20 cellular contexts compared by ENCODE assay signal in genomic region chr12:127257366-127257935, GRCh38.
DNase-seq lines count a peak whose midpoint lies in the region; ATAC-seq, FAIRE-seq and TF ChIP-seq lines count a peak whose summit lies in the region.
"Had no signal": no experiment of that assay in that cellular context is flagged by ENCODE, and none has a peak within 500 bp of the region (broad histone marks: within the 10 kb centered on the region; RNA-seq: fewer than 3 reads in every experiment).

No MANE protein-coding gene starts in this region.

- peak; percentile 78 for DNase-seq in EH (ENCODE audit: low read depth)
- DNase-seq in RCC 7860 (ENCODE audit: low spot score) = peak; percentile 28
- peak; percentile 17 for DNase-seq in choroid plexus epithelial cell (ENCODE audit: low read depth)
- DNase-seq in osteoblast (ENCODE audit: insufficient read length, low spot score, missing footprints) = no peak
- DNase-seq in activated naive CD4-positive, alpha-beta T cell treated with anti-CD3 and anti-CD28 coated beads, Interleukin-2, amount 50 U/mL, for 16 hours = no peak
- DNase-seq in COLO668 (lab: John Stamatoyannopoulos, UW; ENCODE audit: unreplicated experiment) = no peak
- DNase-seq: activated CD4-positive, alpha-beta T cell treated with anti-CD3 and anti-CD28 coated beads for 48 hours; CD8-positive, alpha-beta T cell; DMS53; H9; naive thymus-derived CD4-positive, alpha-beta T cell; NCI-H2107; NCI-H510A; ovary; right lobe of liver had no signal

- H3K4me1 ChIP-seq in osteoblast (ENCODE audit: insufficient read depth, low read length) = peaks cover 23% of the 10 kb centered on the region
- H3K4me1 ChIP-seq: gastroesophageal sphincter had no signal

- H3K36me3 ChIP-seq in osteoblast (ENCODE audit: insufficient read depth, low read length) = no peaks in the 10 kb centered on the region
- H3K36me3 ChIP-seq: gastroesophageal sphincter, ovary, right lobe of liver, thoracic aorta had no signal

- no peak overlapping the region for H3K4me2 ChIP-seq in osteoblast (ENCODE audit: insufficient read depth, low read length)

- ATAC-seq in HG03439 (IDR thresholded peaks at IDR 0.05; ENCODE audit: unreplicated experiment) = no peak
- ATAC-seq: CD8-positive, alpha-beta T cell; gastroesophageal sphincter; naive thymus-derived CD4-positive, alpha-beta T cell; right lobe of liver; Right ventricle myocardium inferior had no signal

- H3K27me3 ChIP-seq in osteoblast (ENCODE audit: insufficient read depth, low read length) = no peaks in the 10 kb centered on the region
- H3K27me3 ChIP-seq: ovary, right lobe of liver had no signal

- H3K27ac ChIP-seq in osteoblast (ENCODE audit: low read depth, low read length) = peak overlapping the region; percentile 97
- H3K27ac ChIP-seq: gastroesophageal sphincter, ovary, right lobe of liver, thoracic aorta had no signal

- no peaks in the 10 kb centered on the region for H3K9me3 ChIP-seq in osteoblast (ENCODE audit: low read depth, low read length)
- H3K9me3 ChIP-seq: gastroesophageal sphincter, ovary, right lobe of liver, thoracic aorta had no signal

- H4K20me1 ChIP-seq in osteoblast (ENCODE audit: insufficient read depth, low read length) = no peaks in the 10 kb centered on the region

- TF ChIP-seq CTCF in choroid plexus epithelial cell (conservative IDR thresholded peaks at IDR 0.05; ENCODE audit: low read depth, low read length) (no peak), osteoblast (IDR thresholded peaks at IDR 0.05; ENCODE audit: extremely low read depth, low read depth, low read length) (no peak)

- H2AFZ ChIP-seq in osteoblast (ENCODE audit: low read length) = no peak overlapping the region

- no peak overlapping the region for H3K4me3 ChIP-seq in choroid plexus epithelial cell (ENCODE audit: low read depth, low read length)
- no peak overlapping the region for H3K4me3 ChIP-seq in osteoblast (ENCODE audit: insufficient read depth, low read length)
- H3K4me3 ChIP-seq: gastroesophageal sphincter, ovary, right lobe of liver, thoracic aorta had no signal

- FAIRE-seq in RCC 7860 (lab: Jason Lieb, UNC) = no peak
- FAIRE-seq: endothelial cell of umbilical vein had no signal

- no peaks in the 10 kb centered on the region for H3K79me2 ChIP-seq in osteoblast (ENCODE audit: insufficient read depth, low read length)

Comparison
In these comparisons a context has a peak if more than half of its experiments do, and no peak if none do; other contexts are left out.
1. DNase-seq: peak in EH (single experiment), RCC 7860 (single experiment) and choroid plexus epithelial cell (single experiment); none in osteoblast (single experiment), activated naive CD4-positive, alpha-beta T cell treated with anti-CD3 and anti-CD28 coated beads, Interleukin-2, amount 50 U/mL, for 16 hours (single experiment) and COLO668 (single experiment).